Comparison of ENCODE assay signal across 9 cellular contexts in the genomic region with DNA sequence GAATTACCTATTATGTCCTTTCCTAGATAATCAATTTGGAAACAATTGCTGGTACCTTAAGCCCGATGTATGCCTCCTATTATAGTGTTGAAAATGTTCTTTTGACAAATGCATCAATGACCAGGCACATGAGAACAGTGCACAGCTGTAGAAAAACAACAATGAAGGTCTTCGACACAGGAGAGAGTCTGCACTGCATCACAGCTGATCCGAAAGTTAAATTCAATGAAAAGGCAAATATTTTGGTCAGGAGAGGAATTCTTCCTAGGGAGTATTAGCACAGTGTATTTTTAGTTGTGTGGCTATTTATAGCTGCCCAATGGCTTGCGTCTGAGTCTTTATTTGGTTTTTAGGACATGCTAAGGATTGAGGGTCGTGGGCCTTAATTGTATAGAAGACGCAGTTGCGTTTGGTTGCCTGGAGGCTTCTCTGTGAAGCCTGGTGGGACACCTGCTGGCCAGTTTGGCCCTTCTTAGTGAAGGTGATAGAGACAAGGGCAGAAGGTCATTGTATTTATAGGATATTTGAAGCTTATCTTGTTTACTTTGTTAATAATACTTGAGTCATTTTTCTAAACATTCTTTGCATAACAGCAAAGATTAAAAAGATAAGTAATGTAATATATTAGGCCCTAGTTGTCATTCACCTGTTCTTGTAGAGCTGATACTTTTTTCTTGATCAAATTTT.
DNase-seq lines count a peak whose midpoint lies in the region; ATAC-seq and TF ChIP-seq lines count a peak whose summit lies in the region.
"Had no signal": no experiment of that assay in that cellular context is flagged by ENCODE, and none has a peak within 500 bp of the region (broad histone marks: within the 10 kb centered on the region; RNA-seq: fewer than 3 reads in every experiment).

No MANE protein-coding gene starts in this region.

- H3K27me3 Mint-ChIP-seq in activated CD8-positive, alpha-beta T cell treated with anti-CD3 and anti-CD28 coated beads for 36 hours: no peaks in the 10 kb centered on the region
- no peaks in the 10 kb centered on the region for H3K27me3 Mint-ChIP-seq in activated CD8-positive, alpha-beta T cell treated with anti-CD3 and anti-CD28 coated beads, Interleukin-2, amount 10 ng/mL, durations not matched to agents 7 days and 5 days (ENCODE audit: low read depth)
- no peaks in the 10 kb centered on the region for H3K27me3 Mint-ChIP-seq in glutamatergic neuron (ENCODE audit: unreplicated experiment)
- H3K27me3 Mint-ChIP-seq: CD4-positive, alpha-beta T cell had no signal

- no peak for TF ChIP-seq EP300 in stomach (IDR thresholded peaks at IDR 0.05)

- H3K36me3 ChIP-seq in stomach (no peaks in the 10 kb centered on the region), esophagus squamous epithelium (no peaks in the 10 kb centered on the region)

- H3K9me3 ChIP-seq in stomach (peaks cover 0 to 13% (median 5%) of the 10 kb centered on the region in 4 donors), esophagus squamous epithelium (peaks cover 0 to 15% (median 9%) of the 10 kb centered on the region in 3 donors)

- H3K4me3 ChIP-seq in stomach: no peak overlapping the region
- H3K4me3 ChIP-seq in esophagus squamous epithelium: no peak overlapping the region

- no peak overlapping the region for H3K27ac Mint-ChIP-seq in activated CD8-positive, alpha-beta T cell treated with anti-CD3 and anti-CD28 coated beads for 36 hours
- H3K27ac Mint-ChIP-seq in activated CD8-positive, alpha-beta T cell treated with anti-CD3 and anti-CD28 coated beads, Interleukin-2, amount 10 ng/mL, durations not matched to agents 7 days and 5 days: no peak overlapping the region
- H3K27ac Mint-ChIP-seq in glutamatergic neuron (ENCODE audit: unreplicated experiment): no peak overlapping the region
- H3K27ac Mint-ChIP-seq: CD4-positive, alpha-beta T cell had no signal

- no peak overlapping the region for H3K4me3 Mint-ChIP-seq in activated CD8-positive, alpha-beta T cell treated with anti-CD3 and anti-CD28 coated beads for 36 hours
- no peak overlapping the region for H3K4me3 Mint-ChIP-seq in activated CD8-positive, alpha-beta T cell treated with anti-CD3 and anti-CD28 coated beads, Interleukin-2, amount 10 ng/mL, durations not matched to agents 7 days and 5 days
- H3K4me3 Mint-ChIP-seq in glutamatergic neuron (ENCODE audit: unreplicated experiment): no peak overlapping the region
- H3K4me3 Mint-ChIP-seq: CD4-positive, alpha-beta T cell had no signal

- H3K4me1 Mint-ChIP-seq in activated CD8-positive, alpha-beta T cell treated with anti-CD3 and anti-CD28 coated beads for 36 hours (ENCODE audit: low read depth): peaks cover 61% of the 10 kb centered on the region
- H3K4me1 Mint-ChIP-seq in activated CD8-positive, alpha-beta T cell treated with anti-CD3 and anti-CD28 coated beads, Interleukin-2, amount 10 ng/mL, durations not matched to agents 7 days and 5 days (ENCODE audit: low read depth): peaks cover 27% of the 10 kb centered on the region
- peaks cover 19% of the 10 kb centered on the region for H3K4me1 Mint-ChIP-seq in glutamatergic neuron (ENCODE audit: low read depth, unreplicated experiment)

- DNase-seq in activated CD8-positive, alpha-beta T cell treated with anti-CD3 and anti-CD28 coated beads for 36 hours: peak; percentile 42
- no peak for DNase-seq in activated CD8-positive, alpha-beta T cell treated with anti-CD3 and anti-CD28 coated beads, Interleukin-2, amount 10 ng/mL, durations not matched to agents 7 days and 5 days
- DNase-seq in RKO (ENCODE audit: low spot score): peak; percentile 20
- DNase-seq in glutamatergic neuron: peak; percentile 55
- peak; percentile 49 for DNase-seq in stomach
- no peak for DNase-seq in cortex of kidney (lab: John Stamatoyannopoulos, UW)
- no peak for DNase-seq in esophagus squamous epithelium (lab: John Stamatoyannopoulos, UW)
- DNase-seq: CD4-positive, alpha-beta T cell had no signal

- CTCF ChIA-PET in activated CD8-positive, alpha-beta T cell treated with anti-CD3 and anti-CD28 coated beads for 36 hours (lab: Charles Lee): interaction anchor here (1.2 to 1.6 kb wide), 2 partner anchors 27 to 693 kb away, joined by 3 to 4 read pairs; no protein-coding TSS in a partner anchor
- CTCF ChIA-PET in activated CD8-positive, alpha-beta T cell treated with anti-CD3 and anti-CD28 coated beads, Interleukin-2, amount 10 ng/mL, durations not matched to agents 7 days and 5 days (lab: Charles Lee): interaction anchor here (1.0 kb wide), 1 partner anchor 59 kb away, joined by 3 read pairs; no protein-coding TSS in a partner anchor

- ATAC-seq in activated CD8-positive, alpha-beta T cell treated with anti-CD3 and anti-CD28 coated beads for 36 hours: no peak
- ATAC-seq in activated CD8-positive, alpha-beta T cell treated with anti-CD3 and anti-CD28 coated beads, Interleukin-2, amount 10 ng/mL, durations not matched to agents 7 days and 5 days: no peak
- no peak for ATAC-seq in GM18502 (IDR thresholded peaks at IDR 0.05; ENCODE audit: poor library complexity, unreplicated experiment)

- H3K36me3 Mint-ChIP-seq in activated CD8-positive, alpha-beta T cell treated with anti-CD3 and anti-CD28 coated beads for 36 hours (ENCODE audit: low read depth): peaks cover 11% of the 10 kb centered on the region
- peaks cover 11% of the 10 kb centered on the region for H3K36me3 Mint-ChIP-seq in activated CD8-positive, alpha-beta T cell treated with anti-CD3 and anti-CD28 coated beads, Interleukin-2, amount 10 ng/mL, durations not matched to agents 7 days and 5 days (ENCODE audit: low read depth)
- H3K36me3 Mint-ChIP-seq in glutamatergic neuron (ENCODE audit: unreplicated experiment): peaks cover 11% of the 10 kb centered on the region

- H3K9me3 Mint-ChIP-seq in activated CD8-positive, alpha-beta T cell treated with anti-CD3 and anti-CD28 coated beads for 36 hours: peaks cover 8% of the 10 kb centered on the region
- peaks cover 11% of the 10 kb centered on the region for H3K9me3 Mint-ChIP-seq in activated CD8-positive, alpha-beta T cell treated with anti-CD3 and anti-CD28 coated beads, Interleukin-2, amount 10 ng/mL, durations not matched to agents 7 days and 5 days (ENCODE audit: insufficient read depth)
- H3K9me3 Mint-ChIP-seq in glutamatergic neuron (ENCODE audit: unreplicated experiment): peaks cover 6% of the 10 kb centered on the region
- H3K9me3 Mint-ChIP-seq: CD4-positive, alpha-beta T cell had no signal

- WGBS in stomach, 5 donors: 51 to 54% (median 52%) methylated on average over 7 of the region's 7 CpGs
- 70 to 79% methylated on average over 7 of the region's 7 CpGs for WGBS in esophagus squamous epithelium, 2 donors

- TF ChIP-seq CTCF in activated CD8-positive, alpha-beta T cell treated with anti-CD3 and anti-CD28 coated beads for 36 hours (IDR thresholded peaks at IDR 0.05): peak; percentile 36
- TF ChIP-seq CTCF in glutamatergic neuron (IDR thresholded peaks at IDR 0.05; ENCODE audit: partially characterized antibody, unreplicated experiment) (peak; percentile 29), stomach (IDR thresholded peaks at IDR 0.05) (peak in 1 of 7 experiments; percentile 34), esophagus squamous epithelium (IDR thresholded peaks at IDR 0.05) (no peak)

- H3K4me1 ChIP-seq in stomach (peaks cover 12 to 29% (median 16%) of the 10 kb centered on the region in 4 donors), esophagus squamous epithelium (peaks cover 0 to 17% (median 0%) of the 10 kb centered on the region in 3 donors)

- H3K27me3 ChIP-seq in stomach (no peaks in the 10 kb centered on the region), esophagus squamous epithelium (no peaks in the 10 kb centered on the region)

- TF ChIP-seq POLR2A in stomach (IDR thresholded peaks at IDR 0.05) (no peak), esophagus squamous epithelium (IDR thresholded peaks at IDR 0.05) (no peak)

- H3K27ac ChIP-seq in stomach (no peak overlapping the region), esophagus squamous epithelium (no peak overlapping the region)

- intact Hi-C loops in activated CD8-positive, alpha-beta T cell treated with anti-CD3 and anti-CD28 coated beads for 36 hours (cut with micrococcal nuclease): no loop called here
- intact Hi-C loops in stomach (cut with DNase I; ENCODE audit: low total_unique reads) (no loop called here), esophagus squamous epithelium (cut with DNase I) (no loop called here)

- POLR2A ChIA-PET in activated CD8-positive, alpha-beta T cell treated with anti-CD3 and anti-CD28 coated beads for 36 hours (lab: Charles Lee): interaction anchor here (0.8 kb wide), 1 partner anchor 32 kb away, joined by 3 read pairs; no protein-coding TSS in a partner anchor
- POLR2A ChIA-PET in activated CD8-positive, alpha-beta T cell treated with anti-CD3 and anti-CD28 coated beads, Interleukin-2, amount 10 ng/mL, durations not matched to agents 7 days and 5 days (lab: Charles Lee): interaction anchor here (0.5 to 0.7 kb wide), 2 partner anchors 41 to 133 kb away, joined by 3 read pairs; no protein-coding TSS in a partner anchor

Comparison
In these comparisons a context has a peak if more than half of its experiments do, and no peak if none do; other contexts are left out.
1. DNase-seq: peak in activated CD8-positive, alpha-beta T cell treated with anti-CD3 and anti-CD28 coated beads for 36 hours (single experiment), RKO (single experiment), glutamatergic neuron (single experiment) and stomach (single experiment); none in activated CD8-positive, alpha-beta T cell treated with anti-CD3 and anti-CD28 coated beads, Interleukin-2, amount 10 ng/mL, durations not matched to agents 7 days and 5 days (single experiment), cortex of kidney (single experiment) and esophagus squamous epithelium (single experiment).
2. CTCF ChIP-seq: peak in activated CD8-positive, alpha-beta T cell treated with anti-CD3 and anti-CD28 coated beads for 36 hours (single experiment) and glutamatergic neuron (single experiment); none in esophagus squamous epithelium (0 of 6).